In the genomic region with DNA sequence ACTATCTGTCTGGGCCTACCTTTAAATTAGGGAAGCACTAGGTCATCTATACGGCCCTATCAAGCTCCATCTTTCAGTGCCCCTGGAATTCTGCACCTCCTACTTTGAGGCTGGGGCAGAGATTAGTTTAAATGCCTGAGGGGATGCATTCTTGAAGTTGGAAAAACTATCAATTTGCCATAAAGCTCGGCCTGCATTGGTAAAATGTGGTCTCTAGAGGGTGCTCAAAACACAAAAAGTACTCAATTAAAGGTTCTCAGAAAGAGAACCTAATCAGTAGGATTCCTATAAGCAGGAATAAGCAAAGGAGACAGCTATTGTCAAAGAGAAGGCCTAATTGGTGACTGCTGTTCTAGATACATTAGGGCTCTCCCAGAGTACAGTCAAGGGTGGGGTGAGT, we compare ENCODE assay signal across 11 cellular contexts.
A peak's percentile ranks its signal among the peaks of the same experiment; 100 is the strongest.
DNase-seq lines count a peak whose midpoint lies in the region; ATAC-seq, FAIRE-seq and TF ChIP-seq lines count a peak whose summit lies in the region.
"Had no signal": no experiment of that assay in that cellular context is flagged by ENCODE, and none has a peak within 500 bp of the region (broad histone marks: within the 10 kb centered on the region; RNA-seq: fewer than 3 reads in every experiment).

No MANE protein-coding gene starts in this region.

- FAIRE-seq in GM12892 (lab: Jason Lieb, UNC), result peak; percentile 30

- peaks cover 7% of the 10 kb centered on the region for H3K9me3 Mint-ChIP-seq in stimulated activated memory B cell treated with anti-CD40 and anti-IgM and Interleukin-4, amounts not matched to agents 10 μg/mL and 1 μg/mL and 100 μg/mL, for 72 hours
- H3K9me3 Mint-ChIP-seq in activated naive CD4-positive, alpha-beta T cell treated with anti-CD3 and anti-CD28 coated beads, Interleukin-2, amount 10 ng/mL, durations not matched to agents 7 days and 5 days, result no peaks in the 10 kb centered on the region

- H3K4me3 Mint-ChIP-seq in stimulated activated memory B cell treated with anti-CD40 and anti-IgM and Interleukin-4, amounts not matched to agents 10 μg/mL and 1 μg/mL and 100 μg/mL, for 72 hours, result no peak overlapping the region
- no peak overlapping the region for H3K4me3 Mint-ChIP-seq in activated naive CD4-positive, alpha-beta T cell treated with anti-CD3 and anti-CD28 coated beads, Interleukin-2, amount 10 ng/mL, durations not matched to agents 7 days and 5 days

- H3K27ac Mint-ChIP-seq in stimulated activated memory B cell treated with anti-CD40 and anti-IgM and Interleukin-4, amounts not matched to agents 10 μg/mL and 1 μg/mL and 100 μg/mL, for 72 hours, result no peak overlapping the region
- no peak overlapping the region for H3K27ac Mint-ChIP-seq in activated naive CD4-positive, alpha-beta T cell treated with anti-CD3 and anti-CD28 coated beads, Interleukin-2, amount 10 ng/mL, durations not matched to agents 7 days and 5 days

- TF ChIP-seq POLR2A in GM12892 (IDR thresholded peaks at IDR 0.05; ENCODE audit: low read depth, low read length), result no peak

- DNase-seq in AG08396 (ENCODE audit: low spot score), result peak; percentile 12
- no peak for DNase-seq in GM12892 (ENCODE audit: insufficient read length)
- DNase-seq in WERI-Rb-1, result no peak
- no peak for DNase-seq in left lobe of liver (ENCODE audit: low spot score)
- DNase-seq in NCI-H526 treated with DMSO at 0.1 percent for 48 hours (lab: John Stamatoyannopoulos, UW), result no peak
- DNase-seq in activated naive CD4-positive, alpha-beta T cell treated with anti-CD3 and anti-CD28 coated beads, Interleukin-2, amount 10 ng/mL, durations not matched to agents 7 days and 5 days, result no peak
- DNase-seq: cerebellar nuclear complex; stimulated activated naive CD4-positive, alpha-beta T cell treated with Interleukin-2 at 50 U/mL for 16 hours; T-helper 9 cell had no signal

- peak; percentile 62 for ATAC-seq in left lobe of liver
- no peak for ATAC-seq in esophagus mucosa
- ATAC-seq in stimulated activated memory B cell treated with anti-CD40 and anti-IgM and Interleukin-4, amounts not matched to agents 10 μg/mL and 1 μg/mL and 100 μg/mL, for 72 hours, result no peak

- peaks cover under 1% of the 10 kb centered on the region for H3K27me3 ChIP-seq in WERI-Rb-1 (ENCODE audit: insufficient read depth, low read depth, severe bottlenecking)

- no peaks in the 10 kb centered on the region for H3K36me3 Mint-ChIP-seq in stimulated activated memory B cell treated with anti-CD40 and anti-IgM and Interleukin-4, amounts not matched to agents 10 μg/mL and 1 μg/mL and 100 μg/mL, for 72 hours
- no peaks in the 10 kb centered on the region for H3K36me3 Mint-ChIP-seq in activated naive CD4-positive, alpha-beta T cell treated with anti-CD3 and anti-CD28 coated beads, Interleukin-2, amount 10 ng/mL, durations not matched to agents 7 days and 5 days

- H3K27me3 Mint-ChIP-seq in stimulated activated memory B cell treated with anti-CD40 and anti-IgM and Interleukin-4, amounts not matched to agents 10 μg/mL and 1 μg/mL and 100 μg/mL, for 72 hours, result no peaks in the 10 kb centered on the region
- no peaks in the 10 kb centered on the region for H3K27me3 Mint-ChIP-seq in activated naive CD4-positive, alpha-beta T cell treated with anti-CD3 and anti-CD28 coated beads, Interleukin-2, amount 10 ng/mL, durations not matched to agents 7 days and 5 days

- no peak overlapping the region for H3K27ac ChIP-seq in WERI-Rb-1

- CTCF ChIA-PET in activated naive CD4-positive, alpha-beta T cell treated with anti-CD3 and anti-CD28 coated beads, Interleukin-2, amount 10 ng/mL, durations not matched to agents 7 days and 5 days (lab: Charles Lee), result no interaction called here

- no peaks in the 10 kb centered on the region for H3K9me3 ChIP-seq in WERI-Rb-1 (ENCODE audit: severe bottlenecking)

- H3K4me1 Mint-ChIP-seq in stimulated activated memory B cell treated with anti-CD40 and anti-IgM and Interleukin-4, amounts not matched to agents 10 μg/mL and 1 μg/mL and 100 μg/mL, for 72 hours, result no peaks in the 10 kb centered on the region
- H3K4me1 Mint-ChIP-seq in activated naive CD4-positive, alpha-beta T cell treated with anti-CD3 and anti-CD28 coated beads, Interleukin-2, amount 10 ng/mL, durations not matched to agents 7 days and 5 days, result no peaks in the 10 kb centered on the region

- H3K4me3 ChIP-seq in WERI-Rb-1 (ENCODE audit: low read depth, low read length), result no peak overlapping the region

- peak; percentile 34 for TF ChIP-seq CTCF in WERI-Rb-1 (IDR thresholded peaks at IDR 0.05; ENCODE audit: low read depth, low read length)

- H3K36me3 ChIP-seq in WERI-Rb-1, result no peaks in the 10 kb centered on the region
